29 cellular contexts compared by ENCODE assay signal in the genomic region with DNA sequence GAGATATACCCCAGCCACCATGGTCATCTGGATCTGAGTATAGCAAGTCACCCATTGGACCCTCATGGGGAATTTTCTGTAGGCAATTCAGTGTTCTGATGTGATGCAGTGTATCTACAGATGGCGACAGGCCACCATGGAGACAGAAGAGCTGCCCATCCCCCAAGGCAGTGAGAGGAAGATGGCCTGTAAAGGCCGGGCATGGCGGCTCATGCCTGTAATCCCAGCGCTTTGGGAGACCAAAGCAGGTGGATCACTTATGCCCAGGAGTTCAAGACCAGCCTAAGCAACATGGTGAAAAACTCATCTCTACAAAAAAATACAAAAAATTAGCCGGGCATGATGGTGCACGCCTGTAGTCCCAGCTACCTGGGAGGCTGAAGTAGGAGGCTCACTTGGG.
"Had no signal": no experiment of that assay in that cellular context is flagged by ENCODE, and none has a peak within 500 bp of the region (broad histone marks: within the 10 kb centered on the region; RNA-seq: fewer than 3 reads in every experiment).

No MANE protein-coding gene starts in this region.

- FAIRE-seq: colon had no signal

- H3K4me1 ChIP-seq: gastrocnemius medialis had no signal

- ATAC-seq: activated CD4-positive, alpha-beta T cell treated with anti-CD3 and anti-CD28 coated beads for 36 hours; activated CD8-positive, alpha-beta memory T cell treated with anti-CD3 and anti-CD28 coated beads, Interleukin-2, amount 10 ng/mL, durations not matched to agents 7 days and 5 days; activated CD8-positive, alpha-beta T cell treated with anti-CD3 and anti-CD28 coated beads, Interleukin-2, amount 10 ng/mL, durations not matched to agents 7 days and 5 days; activated naive CD8-positive, alpha-beta T cell treated with anti-CD3 and anti-CD28 coated beads, Interleukin-2, amount 50 U/mL, for 24 hours; body of pancreas; effector memory CD8-positive, alpha-beta T cell; foreskin keratinocyte; gastrocnemius medialis had no signal

- H3K27ac ChIP-seq: adrenal gland, foreskin keratinocyte, gastrocnemius medialis had no signal

- H3K4me3 ChIP-seq: adrenal gland, body of pancreas, esophagus muscularis mucosa, gastrocnemius medialis, heart left ventricle had no signal

- H3K36me3 ChIP-seq: adrenal gland, esophagus muscularis mucosa, gastrocnemius medialis, heart left ventricle had no signal

- DNase-seq: activated CD4-positive, alpha-beta memory T cell treated with anti-CD3 and anti-CD28 coated beads for 36 hours; activated CD4-positive, alpha-beta T cell treated with anti-CD3 and anti-CD28 coated beads for 36 hours; activated CD4-positive, alpha-beta T cell treated with anti-CD3 and anti-CD28 coated beads, Interleukin-2, amount 10 ng/mL, durations not matched to agents 24 days and 14 days; activated CD4-positive, CD25-positive, alpha-beta regulatory T cell; activated CD4-positive, CD25-positive, alpha-beta regulatory T cell treated with anti-CD3 and anti-CD28 coated beads, Interleukin-2, amount 50 U/mL, for 72 hours; activated CD8-positive, alpha-beta memory T cell treated with anti-CD3 and anti-CD28 coated beads, Interleukin-2, amount 10 ng/mL, durations not matched to agents 7 days and 5 days; activated CD8-positive, alpha-beta memory T cell treated with anti-CD3 and anti-CD28 coated beads, Interleukin-2, amount 50 U/mL, for 4 hours; activated CD8-positive, alpha-beta T cell treated with anti-CD3 and anti-CD28 coated beads, Interleukin-2, amount 10 ng/mL, durations not matched to agents 7 days and 5 days; activated naive CD4-positive, alpha-beta T cell treated with anti-CD3 and anti-CD28 coated beads for 36 hours; activated naive CD8-positive, alpha-beta T cell treated with anti-CD3 and anti-CD28 coated beads for 36 hours; activated naive CD8-positive, alpha-beta T cell treated with anti-CD3 and anti-CD28 coated beads, Interleukin-2, amount 50 U/mL, for 24 hours; activated T-cell treated with anti-CD3 and anti-CD28 coated beads, Interleukin-2, amount 50 U/mL, for 1 hour; activated T-cell treated with anti-CD3 and anti-CD28 coated beads, Interleukin-2, amount 50 U/mL, for 48 hours; adrenal gland; amygdala; aorta; body of pancreas; caudate nucleus; cortex of kidney; dermis blood vessel endothelial cell; effector CD4-positive, alpha-beta T cell; effector memory CD8-positive, alpha-beta T cell; erythroblast; foreskin keratinocyte; gastrocnemius medialis; glutamatergic neuron; heart left ventricle had no signal

- H3K27me3 ChIP-seq: adrenal gland, body of pancreas, esophagus muscularis mucosa, foreskin keratinocyte, gastrocnemius medialis, heart left ventricle had no signal

- H3K9me3 ChIP-seq: adrenal gland, body of pancreas, esophagus muscularis mucosa, gastrocnemius medialis, heart left ventricle had no signal
